In genomic region chr20:45016089-45016641, GRCh38 we compare ENCODE assay signal across 1 cellular context.
TF ChIP-seq lines count a peak whose summit lies in the region.

No MANE protein-coding gene starts in this region.

TF ChIP-seq in GM23338, 12 proteins besides CTCF, POLR2A, EP300 and RAD21 (continued from another document):
- no peak for TF ChIP-seq REST (IDR thresholded peaks at IDR 0.05; ENCODE audit: unreplicated experiment)
- TF ChIP-seq CREB1 (CRISPR knock-in tag; IDR thresholded peaks at IDR 0.05; ENCODE audit: low read depth): no peak
- TF ChIP-seq, protein P1, sequence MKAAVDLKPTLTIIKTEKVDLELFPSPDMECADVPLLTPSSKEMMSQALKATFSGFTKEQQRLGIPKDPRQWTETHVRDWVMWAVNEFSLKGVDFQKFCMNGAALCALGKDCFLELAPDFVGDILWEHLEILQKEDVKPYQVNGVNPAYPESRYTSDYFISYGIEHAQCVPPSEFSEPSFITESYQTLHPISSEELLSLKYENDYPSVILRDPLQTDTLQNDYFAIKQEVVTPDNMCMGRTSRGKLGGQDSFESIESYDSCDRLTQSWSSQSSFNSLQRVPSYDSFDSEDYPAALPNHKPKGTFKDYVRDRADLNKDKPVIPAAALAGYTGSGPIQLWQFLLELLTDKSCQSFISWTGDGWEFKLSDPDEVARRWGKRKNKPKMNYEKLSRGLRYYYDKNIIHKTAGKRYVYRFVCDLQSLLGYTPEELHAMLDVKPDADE (IDR thresholded peaks at IDR 0.05): no peak
- TF ChIP-seq ZNF331 (CRISPR knock-in tag; IDR thresholded peaks at IDR 0.05; ENCODE audit: low read depth): no peak
- no peak for TF ChIP-seq NANOG (IDR thresholded peaks at IDR 0.05; ENCODE audit: borderline replicate concordance)
- no peak for TF ChIP-seq STAT1 (IDR thresholded peaks at IDR 0.05; ENCODE audit: unreplicated experiment)
- TF ChIP-seq EZH2 (IDR thresholded peaks at IDR 0.05; ENCODE audit: low read depth, unreplicated experiment): no peak
- TF ChIP-seq ZNF114 (CRISPR knock-in tag; IDR thresholded peaks at IDR 0.05): no peak
- no peak for TF ChIP-seq EZH2phosphoT487 (IDR thresholded peaks at IDR 0.05; ENCODE audit: unreplicated experiment)
